Comparison of ENCODE assay signal across 22 cellular contexts in the genomic region with DNA sequence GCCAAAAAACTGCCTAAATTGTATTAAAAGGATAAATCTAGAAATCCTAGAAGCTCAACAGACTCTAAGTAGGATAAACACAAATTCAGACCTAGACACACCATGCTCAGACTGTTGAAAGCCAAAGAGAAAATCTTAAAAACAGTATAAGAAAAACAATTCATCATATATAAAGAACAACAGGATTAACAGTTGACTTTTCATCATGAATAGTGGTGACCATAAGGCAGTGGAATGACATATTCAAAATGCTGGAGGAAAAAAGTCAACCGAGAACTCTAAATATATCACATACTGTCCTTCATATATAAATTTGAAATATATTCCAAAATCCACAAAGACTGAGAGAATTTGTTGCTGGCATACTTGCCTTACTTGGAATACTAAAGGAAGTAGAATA.
DNase-seq lines count a peak whose midpoint lies in the region; ATAC-seq, FAIRE-seq and TF ChIP-seq lines count a peak whose summit lies in the region.
"Had no signal": no experiment of that assay in that cellular context is flagged by ENCODE, and none has a peak within 500 bp of the region (broad histone marks: within the 10 kb centered on the region; RNA-seq: fewer than 3 reads in every experiment).

No MANE protein-coding gene starts in this region.

- H3K4me1 ChIP-seq in HepG2 (ENCODE audit: insufficient read depth, low read length) (no peaks in the 10 kb centered on the region), right lobe of liver (no peaks in the 10 kb centered on the region), GM12878 (ENCODE audit: control insufficient read depth, insufficient read depth, low read length) (no peaks in the 10 kb centered on the region)
- H3K4me1 ChIP-seq: A549; BLaER1 treated with 17β-estradiol and CSF1 and Interleukin-3, amounts not matched to agents 10 nM and 100 nM; Caco-2 had no signal

- TF ChIP-seq POLR2A in HepG2 (IDR thresholded peaks at IDR 0.05; ENCODE audit: insufficient read depth in 1 of 2, low read depth in 2 of 2, low read length in 2 of 2) (no peak), right lobe of liver (IDR thresholded peaks at IDR 0.05) (no peak), GM12878 (IDR thresholded peaks at IDR 0.05; ENCODE audit: low read depth, low read length) (no peak)

- H3K9ac ChIP-seq in HepG2 (ENCODE audit: insufficient read depth, low read depth, low read length) (no peak overlapping the region), GM12878 (ENCODE audit: control insufficient read depth, insufficient read depth, low read length) (no peak overlapping the region)
- H3K9ac ChIP-seq: BLaER1 treated with 17β-estradiol and CSF1 and Interleukin-3, amounts not matched to agents 10 nM and 100 nM had no signal

- CTCF ChIA-PET in HepG2 (lab: Yijun Ruan, JAX; ENCODE audit: low intra/inter-chr PET ratio, low total read pairs) (no interaction called here), GM12878 (lab: Yijun Ruan, JAX) (no interaction called here)

- H3K36me3 ChIP-seq in HepG2 (replicated peaks in 1 of 2; ENCODE audit: control insufficient read depth in 1 of 2, insufficient read depth in 2 of 2, low read length in 2 of 2) (peaks cover 0 to 5% of the 10 kb centered on the region in 2 experiments; a peak in 1 of 5 replicates), right lobe of liver (peaks cover 0 to 2% (median 0%) of the 10 kb centered on the region in 4 donors), GM12878 (ENCODE audit: control insufficient read depth in 2 of 2, insufficient read depth in 2 of 2, low read length in 1 of 2) (peaks cover 0 to 7% of the 10 kb centered on the region in 2 experiments; a peak in 1 of 4 replicates)

- FAIRE-seq in HepG2 (lab: Jason Lieb, UNC) (no peak), GM12878 (lab: Jason Lieb, UNC) (no peak)
- FAIRE-seq: A549, D721Med, G401.6, GM12892, GM18507 had no signal

- no peak overlapping the region for H3K27ac Mint-ChIP-seq in activated T-helper 1 cell treated with anti-CD3 and anti-CD28 coated beads, Interleukin-12 subunit alpha, Interleukin-12 subunit beta, Interleukin-2, Interleukin-4 antibody, amounts not matched to agents 30 ng/mL and 10 ng/mL and 1 ng/mL, durations not matched to agents 14 hours and 24 hours and 36 hours
- H3K27ac Mint-ChIP-seq: B cell; CD4-positive, alpha-beta T cell; CD8-positive, alpha-beta T cell had no signal

- WGBS in HepG2 (ENCODE audit: low lambda C conversion rate), result 97% methylated on average over 1 of the region's 1 CpG
- 100% methylated on average over 1 of the region's 1 CpG for WGBS in right lobe of liver (ENCODE audit: insufficient coverage, low coverage, low lambda C conversion rate, missing lambda C conversion rate)
- WGBS in GM12878 (ENCODE audit: insufficient coverage, insufficient replicate concordance, low lambda C conversion rate, missing lambda C conversion rate), result 96% methylated on average over 1 of the region's 1 CpG

- no peaks in the 10 kb centered on the region for H4K20me1 ChIP-seq in HepG2 (ENCODE audit: insufficient read depth, low read length)
- no peaks in the 10 kb centered on the region for H4K20me1 ChIP-seq in GM12878 (ENCODE audit: control insufficient read depth, insufficient read depth)
- H4K20me1 ChIP-seq: BLaER1 treated with 17β-estradiol and CSF1 and Interleukin-3, amounts not matched to agents 10 nM and 100 nM had no signal

- intact Hi-C loops in HepG2 (cut with micrococcal nuclease; ENCODE audit: unreplicated experiment), result no loop called here
- intact Hi-C loops in right lobe of liver (cut with DNase I), result no loop called here
- intact Hi-C loops in GM12878 (cut with micrococcal nuclease; ENCODE audit: unreplicated experiment), result no loop called here
- intact Hi-C loops in activated T-helper 1 cell treated with anti-CD3 and anti-CD28 coated beads, Interleukin-12 subunit alpha, Interleukin-12 subunit beta, Interleukin-2, Interleukin-4 antibody, amounts not matched to agents 30 ng/mL and 10 ng/mL and 1 ng/mL, durations not matched to agents 14 hours and 24 hours and 36 hours (cut with micrococcal nuclease), result no loop called here

- H3K4me3 Mint-ChIP-seq in activated T-helper 1 cell treated with anti-CD3 and anti-CD28 coated beads, Interleukin-12 subunit alpha, Interleukin-12 subunit beta, Interleukin-2, Interleukin-4 antibody, amounts not matched to agents 30 ng/mL and 10 ng/mL and 1 ng/mL, durations not matched to agents 14 hours and 24 hours and 36 hours, result no peak overlapping the region
- H3K4me3 Mint-ChIP-seq: B cell; CD4-positive, alpha-beta T cell; CD8-positive, alpha-beta T cell had no signal

- H3K9me3 Mint-ChIP-seq in activated T-helper 1 cell treated with anti-CD3 and anti-CD28 coated beads, Interleukin-12 subunit alpha, Interleukin-12 subunit beta, Interleukin-2, Interleukin-4 antibody, amounts not matched to agents 30 ng/mL and 10 ng/mL and 1 ng/mL, durations not matched to agents 14 hours and 24 hours and 36 hours, result peaks cover 13% of the 10 kb centered on the region

- no TSS peak for BruUV-seq in HepG2 (replicated peaks; lab: Mats Ljungman, UMichigan)
- BruUV-seq in GM12878 (replicated peaks; lab: Mats Ljungman, UMichigan), result no TSS peak

- H2AFZ ChIP-seq in HepG2 (ENCODE audit: low read length), result no peak overlapping the region
- H2AFZ ChIP-seq in GM12878 (ENCODE audit: control insufficient read depth, low read depth, low read length), result no peak overlapping the region

- H3K36me3 Mint-ChIP-seq in activated T-helper 1 cell treated with anti-CD3 and anti-CD28 coated beads, Interleukin-12 subunit alpha, Interleukin-12 subunit beta, Interleukin-2, Interleukin-4 antibody, amounts not matched to agents 30 ng/mL and 10 ng/mL and 1 ng/mL, durations not matched to agents 14 hours and 24 hours and 36 hours (ENCODE audit: low read depth), result peaks cover 48% of the 10 kb centered on the region

- no peak for DNase-seq in HepG2 (ENCODE audit: low spot score)
- DNase-seq in right lobe of liver, result no peak
- no peak for DNase-seq in GM12878 (ENCODE audit: low read depth, low spot score)
- DNase-seq in choroid plexus epithelial cell (ENCODE audit: low read depth), result peak; percentile 12
- no peak for DNase-seq in activated T-helper 1 cell treated with anti-CD3 and anti-CD28 coated beads, Interleukin-12 subunit alpha, Interleukin-12 subunit beta, Interleukin-2, Interleukin-4 antibody, amounts not matched to agents 30 ng/mL and 10 ng/mL and 1 ng/mL, durations not matched to agents 14 hours and 24 hours and 36 hours (ENCODE audit: low spot score)
- DNase-seq in NCI-H69 (lab: John Stamatoyannopoulos, UW), result no peak
- DNase-seq: AML-193; Caco-2; Calu3; CD4-positive, alpha-beta T cell; CD8-positive, alpha-beta T cell; DMS79 treated with DMSO at 0.1 percent for 48 hours; GF-D8 had no signal

- no peak overlapping the region for H3K4me3 ChIP-seq in HepG2 (replicated peaks in 1 of 3; ENCODE audit: insufficient read depth in 1 of 3, low read depth in 2 of 3, low read length in 3 of 3)
- no peak overlapping the region for H3K4me3 ChIP-seq in right lobe of liver
- H3K4me3 ChIP-seq in GM12878, result no peak overlapping the region
- no peak overlapping the region for H3K4me3 ChIP-seq in choroid plexus epithelial cell (ENCODE audit: low read depth, low read length)
- H3K4me3 ChIP-seq: A549; BLaER1 treated with 17β-estradiol and CSF1 and Interleukin-3, amounts not matched to agents 10 nM and 100 nM had no signal

- H3K27ac ChIP-seq in HepG2 (ENCODE audit: extremely low read length, insufficient read depth, low read length) (no peak overlapping the region), right lobe of liver (no peak overlapping the region), GM12878 (ENCODE audit: control insufficient read depth, insufficient read depth) (no peak overlapping the region)
- H3K27ac ChIP-seq: 22Rv1; A549; BLaER1 treated with 17β-estradiol and CSF1 and Interleukin-3, amounts not matched to agents 10 nM and 100 nM; C4-2B had no signal

- no peaks in the 10 kb centered on the region for H3K27me3 ChIP-seq in HepG2 (ENCODE audit: control insufficient read depth in 1 of 2, insufficient read depth in 2 of 2, low read length in 2 of 2)
- H3K27me3 ChIP-seq in right lobe of liver, result no peaks in the 10 kb centered on the region
- H3K27me3 ChIP-seq in GM12878 (replicated peaks in 1 of 2; ENCODE audit: control insufficient read depth in 2 of 2, insufficient read depth in 2 of 2, low read length in 1 of 2), result no peaks in the 10 kb centered on the region
- H3K27me3 ChIP-seq: BLaER1 treated with 17β-estradiol and CSF1 and Interleukin-3, amounts not matched to agents 10 nM and 100 nM had no signal

- RAD21 ChIA-PET in GM12878 (lab: Charles Lee; ENCODE audit: unreplicated experiment), result interaction anchor here (1.2 kb wide), 1 partner anchor 376 kb away, joined by 3 read pairs; no protein-coding TSS in a partner anchor

- TF ChIP-seq EP300 in HepG2 (IDR thresholded peaks at IDR 0.05; ENCODE audit: low read depth in 2 of 2, low read length in 2 of 2) (no peak), HepG2 (CRISPR knock-in tag; IDR thresholded peaks at IDR 0.05; ENCODE audit: borderline replicate concordance) (no peak), GM12878 (IDR thresholded peaks at IDR 0.05; ENCODE audit: borderline replicate concordance in 1 of 2, control insufficient read depth in 1 of 2, low read depth in 2 of 2, low read length in 2 of 2) (no peak)

- no peak for TF ChIP-seq CTCF in HepG2 (CRISPR knock-in tag; IDR thresholded peaks at IDR 0.05)
- TF ChIP-seq CTCF in right lobe of liver (IDR thresholded peaks at IDR 0.05), result no peak
- TF ChIP-seq CTCF in GM12878 (IDR thresholded peaks at IDR 0.05 in 2 of 3, conservative IDR thresholded peaks at IDR 0.05 in 1 of 3; ENCODE audit: control insufficient read depth in 2 of 3, extremely low read depth in 1 of 3, insufficient read depth in 1 of 3, low read depth in 3 of 3, low read length in 3 of 3), result no peak
- no peak for TF ChIP-seq CTCF in choroid plexus epithelial cell (conservative IDR thresholded peaks at IDR 0.05; ENCODE audit: low read depth, low read length)

- in situ Hi-C loops in HepG2 (cut with HindIII; ENCODE audit: extremely low pct_ligation_motif_present, low pct_unique_long_range_greater_than_20kb) (no loop called here), GM12878 (cut with MboI) (no loop called here)

- H3K9me3 ChIP-seq in HepG2 (ENCODE audit: low read length), result no peaks in the 10 kb centered on the region
- H3K9me3 ChIP-seq in right lobe of liver, result peaks cover 0 to 4% (median 0%) of the 10 kb centered on the region in 4 donors
- no peaks in the 10 kb centered on the region; the same call in 2 of the 3 replicates for H3K9me3 ChIP-seq in GM12878 (replicated peaks; ENCODE audit: control insufficient read depth, insufficient read depth, low read length)

- H3K79me2 ChIP-seq in HepG2 (ENCODE audit: insufficient read depth, low read length) (no peaks in the 10 kb centered on the region), GM12878 (ENCODE audit: control insufficient read depth, insufficient read depth, low read length) (no peaks in the 10 kb centered on the region)

- SMC1A ChIA-PET in GM12878 (lab: Charles Lee; ENCODE audit: uncharacterized antibody, unreplicated experiment), result no interaction called here

- no peaks in the 10 kb centered on the region for H3K4me1 Mint-ChIP-seq in activated T-helper 1 cell treated with anti-CD3 and anti-CD28 coated beads, Interleukin-12 subunit alpha, Interleukin-12 subunit beta, Interleukin-2, Interleukin-4 antibody, amounts not matched to agents 30 ng/mL and 10 ng/mL and 1 ng/mL, durations not matched to agents 14 hours and 24 hours and 36 hours (ENCODE audit: low read depth)
- H3K4me1 Mint-ChIP-seq: B cell had no signal

- ATAC-seq in HepG2, result no peak
- ATAC-seq in right lobe of liver, result no peak
- no peak for ATAC-seq in GM12878
- ATAC-seq: A549; CD8-positive, alpha-beta T cell had no signal

- H3K27me3 Mint-ChIP-seq in activated T-helper 1 cell treated with anti-CD3 and anti-CD28 coated beads, Interleukin-12 subunit alpha, Interleukin-12 subunit beta, Interleukin-2, Interleukin-4 antibody, amounts not matched to agents 30 ng/mL and 10 ng/mL and 1 ng/mL, durations not matched to agents 14 hours and 24 hours and 36 hours (ENCODE audit: insufficient read depth), result no peaks in the 10 kb centered on the region
- H3K27me3 Mint-ChIP-seq: B cell; CD4-positive, alpha-beta T cell had no signal

- POLR2A ChIA-PET in HepG2 (lab: Yijun Ruan, JAX) (no interaction called here), GM12878 (lab: Charles Lee) (interaction anchor here (0.5 kb wide), 1 partner anchor 191 kb away, joined by 3 read pairs; no protein-coding TSS in a partner anchor)

- no peak for TF ChIP-seq RAD21 in HepG2 (CRISPR knock-in tag; IDR thresholded peaks at IDR 0.05)
- no peak for TF ChIP-seq RAD21 in GM12878 (IDR thresholded peaks at IDR 0.05; ENCODE audit: insufficient read depth, low read depth, low read length)

- no peak overlapping the region for H3K4me2 ChIP-seq in HepG2 (ENCODE audit: low read depth, low read length)
- H3K4me2 ChIP-seq in GM12878 (ENCODE audit: control insufficient read depth, insufficient read depth), result no peak overlapping the region
- H3K4me2 ChIP-seq: A549; BLaER1 treated with 17β-estradiol and CSF1 and Interleukin-3, amounts not matched to agents 10 nM and 100 nM had no signal

Comparison
In these comparisons a context has a peak if more than half of its experiments do, and no peak if none do; other contexts are left out.
1. Of the 75 proteins assayed by ChIP-seq in both HepG2 and GM12878: peak only in HepG2: none; only in GM12878: CBX5; in both: none; in neither: 74.